ENCODE assay signal across 26 cellular contexts in the genomic region with DNA sequence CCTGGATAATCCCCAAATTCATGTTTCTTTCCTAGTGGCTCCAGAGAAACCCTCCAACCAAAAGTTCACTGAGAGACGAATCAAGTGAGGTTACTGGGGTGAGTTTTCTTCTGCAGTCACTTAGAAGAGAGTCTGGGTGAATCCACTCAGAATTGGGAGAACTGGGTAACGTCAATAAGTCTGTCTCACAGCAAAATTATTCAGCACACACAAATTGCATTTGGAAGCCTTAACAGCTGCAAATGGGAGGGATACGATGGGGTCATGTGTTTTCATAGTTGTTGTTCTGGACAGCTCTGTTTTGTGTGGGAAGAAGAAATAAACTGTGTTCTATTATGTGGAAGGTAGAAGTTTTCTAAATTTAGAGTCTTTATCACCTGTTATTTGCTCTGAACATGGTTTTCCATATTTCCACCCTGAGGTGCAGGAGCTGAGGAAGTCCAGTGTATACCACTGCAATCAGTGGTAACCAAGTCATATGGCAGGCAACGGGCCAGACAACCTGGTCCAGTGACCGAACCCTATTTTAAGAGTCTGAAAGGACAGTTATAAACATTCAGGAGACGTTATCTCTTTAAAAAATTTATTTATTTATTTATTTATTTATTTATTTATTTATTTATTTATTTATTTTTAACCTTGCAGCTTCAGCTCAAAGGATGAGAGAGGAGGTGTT. TPM values are rescaled to one million over a fixed set of nuclear protein-coding genes. Genes with fewer than 3 reads are reported as not detected.
A peak's percentile ranks its signal among the peaks of the same experiment; 100 is the strongest.
DNase-seq lines count a peak whose midpoint lies in the region; ATAC-seq, FAIRE-seq and TF ChIP-seq lines count a peak whose summit lies in the region.
"Had no signal": no experiment of that assay in that cellular context is flagged by ENCODE, and none has a peak within 500 bp of the region (broad histone marks: within the 10 kb centered on the region; RNA-seq: fewer than 3 reads in every experiment).

No MANE protein-coding gene starts in this region.

- H3K27ac ChIP-seq in heart left ventricle (peak overlapping the region in 8 of 12 donors; percentile 9 to 79 (median 48)), colonic mucosa (no peak overlapping the region)

- TF ChIP-seq POLR2A in heart left ventricle (IDR thresholded peaks at IDR 0.05) = no peak
- no peak for TF ChIP-seq POLR2A in erythroblast (IDR thresholded peaks at IDR 0.05; ENCODE audit: low read length)

- intact Hi-C loops in heart left ventricle (cut with DNase I) (loop anchor here in 1 of 10 donors (5.0 kb wide), 1 partner anchor 36 kb away; no protein-coding TSS in a partner anchor), left cardiac atrium (cut with DNase I) (no loop called here), colonic mucosa (cut with DNase I) (no loop called here)

- H3K27ac Mint-ChIP-seq in nephron = peak overlapping the region in 2 of 3 experiments; percentile 1 to 61
- H3K27ac Mint-ChIP-seq in activated naive CD4-positive, alpha-beta T cell treated with anti-CD3 and anti-CD28 coated beads, Interleukin-2, amount 50 U/mL, for 72 hours = no peak overlapping the region

- H3K36me3 ChIP-seq in heart left ventricle (no peaks in the 10 kb centered on the region), bronchial epithelial cell (ENCODE audit: control insufficient read depth, insufficient read depth, low read length) (no peaks in the 10 kb centered on the region), colonic mucosa (no peaks in the 10 kb centered on the region)

- peak in 3 of 4 donors; percentile 43 to 68 (median 53) for ATAC-seq in heart left ventricle
- no peak for ATAC-seq in left cardiac atrium
- no peak for ATAC-seq in activated naive CD4-positive, alpha-beta T cell treated with anti-CD3 and anti-CD28 coated beads, Interleukin-2, amount 50 U/mL, for 72 hours
- ATAC-seq: PC-3 had no signal

- no peaks in the 10 kb centered on the region for H3K27me3 ChIP-seq in heart left ventricle
- no peaks in the 10 kb centered on the region for H3K27me3 ChIP-seq in bronchial epithelial cell (ENCODE audit: control insufficient read depth, insufficient read depth, low read length)
- no peaks in the 10 kb centered on the region for H3K27me3 ChIP-seq in colonic mucosa

- H3K9me3 ChIP-seq in heart left ventricle (no peaks in the 10 kb centered on the region), colonic mucosa (no peaks in the 10 kb centered on the region)

- H3K9ac ChIP-seq in colonic mucosa (ENCODE audit: low read depth in 2 of 2, low read length in 2 of 2) = no peak overlapping the region

- no peaks in the 10 kb centered on the region for H3K36me3 Mint-ChIP-seq in nephron (ENCODE audit: low read depth)
- peaks cover 5 to 6% of the 10 kb centered on the region in 2 donors for H3K36me3 Mint-ChIP-seq in activated naive CD4-positive, alpha-beta T cell treated with anti-CD3 and anti-CD28 coated beads, Interleukin-2, amount 50 U/mL, for 72 hours

- no peaks in the 10 kb centered on the region for H3K27me3 Mint-ChIP-seq in nephron (ENCODE audit: low read depth)

- H3K4me1 Mint-ChIP-seq in nephron = peaks cover 42% of the 10 kb centered on the region

- H3K4me3 ChIP-seq in heart left ventricle (no peak overlapping the region), bronchial epithelial cell (ENCODE audit: low read depth, low read length) (no peak overlapping the region), colonic mucosa (no peak overlapping the region)

- H3K4me1 ChIP-seq in heart left ventricle (peaks cover 0 to 80% (median 39%) of the 10 kb centered on the region in 12 donors), colonic mucosa (peaks cover 3% of the 10 kb centered on the region)

- H3K4me3 Mint-ChIP-seq in nephron = no peak overlapping the region

- 47 to 56% (median 52%) methylated on average over 6 of the region's 6 CpGs for WGBS in heart left ventricle, 4 donors

- DNase-seq in heart left ventricle = peak in 4 of 5 donors; percentile 35 to 67 (median 51)
- no peak for DNase-seq in left cardiac atrium
- no peak for DNase-seq in bronchial epithelial cell (ENCODE audit: low read depth)
- no peak for DNase-seq in colonic mucosa
- DNase-seq in activated naive CD4-positive, alpha-beta T cell treated with anti-CD3 and anti-CD28 coated beads, Interleukin-2, amount 50 U/mL, for 72 hours (ENCODE audit: low spot score in 2 of 2) = no peak
- DNase-seq in erythroblast (lab: John Stamatoyannopoulos, UW) = no peak
- no peak for DNase-seq in retina
- DNase-seq: 8988T; Calu3; DMS79 treated with DMSO at 0.1 percent for 48 hours; GF-D8; HCEC 1CT; KG1; MM.1S; NCI-H1417; NCI-H1694; NCI-H2029 treated with DMSO at 0.1 percent for 48 hours; NCI-H446 treated with DMSO at 0.1 percent for 48 hours; NCI-H526; NCI-H82; NK-92 treated with Interleukin-12 subunit alpha and Interleukin-12 subunit beta, amount 100 ng/mL, for 24 hours; PC-3; SHP77 had no signal

- FAIRE-seq in bronchial epithelial cell (lab: Jason Lieb, UNC) = peak; percentile 47
- FAIRE-seq: GM12891, H1 had no signal

- TF ChIP-seq CTCF in heart left ventricle (IDR thresholded peaks at IDR 0.05) = no peak
- TF ChIP-seq CTCF in bronchial epithelial cell (IDR thresholded peaks at IDR 0.05; ENCODE audit: insufficient read depth, low read length, severe bottlenecking) = no peak
- TF ChIP-seq CTCF in nephron (IDR thresholded peaks at IDR 0.05; ENCODE audit: unreplicated experiment in 3 of 3) = no peak
- TF ChIP-seq CTCF in colonic mucosa (IDR thresholded peaks at IDR 0.05) = no peak

- H3K9me3 Mint-ChIP-seq in nephron = no peaks in the 10 kb centered on the region
- no peaks in the 10 kb centered on the region for H3K9me3 Mint-ChIP-seq in activated naive CD4-positive, alpha-beta T cell treated with anti-CD3 and anti-CD28 coated beads, Interleukin-2, amount 50 U/mL, for 72 hours

RNA-seq across cellular contexts. Expression of gene MARCHF3, which starts 21.9 kb away (rescaled TPM):
- total RNA-seq in heart left ventricle (10 to 100 TPM; 19.9 to 50.3 (median 38.0) TPM), left cardiac atrium (10 to 100 TPM; 17.4 to 23.8 TPM), bronchial epithelial cell (1.6 and 6.5 TPM in 2 replicates), colonic mucosa (10 to 100 TPM; 32.5 to 33.7 TPM)
- 100 to 1,000 TPM in 1 of 2 donors, 1 to 10 TPM in 1; 9.9 to 113 TPM for polyA plus RNA-seq in heart left ventricle
- 10 to 100 TPM in 1 of 2 donors, 1 to 10 TPM in 1; 4.8 to 10.5 TPM for total RNA-seq in activated naive CD4-positive, alpha-beta T cell treated with anti-CD3 and anti-CD28 coated beads, Interleukin-2, amount 50 U/mL, for 72 hours

Comparison
In these comparisons a context has a peak if more than half of its experiments do, and no peak if none do; other contexts are left out.
1. ATAC-seq: peak in heart left ventricle (3 of 4); none in left cardiac atrium (0 of 2) and activated naive CD4-positive, alpha-beta T cell treated with anti-CD3 and anti-CD28 coated beads, Interleukin-2, amount 50 U/mL, for 72 hours (0 of 2).
2. DNase-seq: peak in heart left ventricle (4 of 5); none in left cardiac atrium (single experiment), bronchial epithelial cell (single experiment), colonic mucosa (single experiment), activated naive CD4-positive, alpha-beta T cell treated with anti-CD3 and anti-CD28 coated beads, Interleukin-2, amount 50 U/mL, for 72 hours (0 of 2), erythroblast (0 of 2) and retina (single experiment).
3. H3K27ac Mint-ChIP-seq: peak in nephron (2 of 3); none in activated naive CD4-positive, alpha-beta T cell treated with anti-CD3 and anti-CD28 coated beads, Interleukin-2, amount 50 U/mL, for 72 hours (0 of 2).